ENCODE assay signal across 1 cellular context in the genomic region with DNA sequence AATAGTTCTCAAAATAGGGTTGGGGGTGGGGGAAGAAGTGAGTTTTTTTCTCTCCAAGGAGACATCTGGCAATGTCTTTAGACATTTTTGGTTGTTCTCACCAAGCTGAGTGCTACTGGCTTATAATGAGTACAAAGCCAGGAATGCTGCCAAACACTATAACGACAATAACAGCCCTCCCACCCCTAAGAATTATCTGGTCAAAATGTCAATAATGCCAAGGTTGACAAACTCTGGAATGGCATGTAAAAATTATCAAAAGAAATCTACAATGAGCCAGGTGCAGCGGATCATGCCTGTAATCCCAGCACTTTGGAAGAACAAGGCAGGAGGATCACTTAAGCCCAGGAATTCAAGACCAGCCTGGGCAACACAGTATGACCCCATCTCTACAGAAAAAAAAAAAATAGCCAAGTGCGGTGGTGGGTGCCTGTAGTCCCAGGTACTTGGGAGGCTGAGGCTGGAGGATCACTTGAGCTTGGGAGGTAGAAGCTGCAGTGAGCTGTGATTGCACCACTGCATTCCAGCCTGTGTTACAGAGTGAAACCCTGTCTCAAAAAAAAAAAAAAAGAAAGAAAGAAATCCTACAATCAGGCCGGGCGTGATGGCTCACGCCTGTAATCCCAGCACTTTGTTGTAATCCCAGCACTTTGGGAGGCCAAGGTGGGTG.
TF ChIP-seq lines count a peak whose summit lies in the region.

No MANE protein-coding gene starts in this region.

TF ChIP-seq in SK-N-SH treated with all-trans-retinoic acid at 6 μM for 48 hours, 23 proteins besides CTCF, POLR2A, EP300 and RAD21 (continued from another document):
- TF ChIP-seq, protein P1, sequence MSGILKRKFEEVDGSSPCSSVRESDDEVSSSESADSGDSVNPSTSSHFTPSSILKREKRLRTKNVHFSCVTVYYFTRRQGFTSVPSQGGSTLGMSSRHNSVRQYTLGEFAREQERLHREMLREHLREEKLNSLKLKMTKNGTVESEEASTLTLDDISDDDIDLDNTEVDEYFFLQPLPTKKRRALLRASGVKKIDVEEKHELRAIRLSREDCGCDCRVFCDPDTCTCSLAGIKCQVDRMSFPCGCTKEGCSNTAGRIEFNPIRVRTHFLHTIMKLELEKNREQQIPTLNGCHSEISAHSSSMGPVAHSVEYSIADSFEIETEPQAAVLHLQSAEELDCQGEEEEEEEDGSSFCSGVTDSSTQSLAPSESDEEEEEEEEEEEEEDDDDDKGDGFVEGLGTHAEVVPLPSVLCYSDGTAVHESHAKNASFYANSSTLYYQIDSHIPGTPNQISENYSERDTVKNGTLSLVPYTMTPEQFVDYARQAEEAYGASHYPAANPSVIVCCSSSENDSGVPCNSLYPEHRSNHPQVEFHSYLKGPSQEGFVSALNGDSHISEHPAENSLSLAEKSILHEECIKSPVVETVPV (CRISPR knock-in tag; IDR thresholded peaks at IDR 0.05) = no peak
- no peak for TF ChIP-seq ZNF8 (CRISPR knock-in tag; IDR thresholded peaks at IDR 0.05)
- no peak for TF ChIP-seq TCF4 (CRISPR knock-in tag; IDR thresholded peaks at IDR 0.05; ENCODE audit: borderline replicate concordance)
- no peak for TF ChIP-seq ESRRG (CRISPR knock-in tag; IDR thresholded peaks at IDR 0.05)
- TF ChIP-seq SNAI2 (CRISPR knock-in tag; IDR thresholded peaks at IDR 0.05) = no peak
- no peak for TF ChIP-seq OSR1 (CRISPR knock-in tag; IDR thresholded peaks at IDR 0.05)
- TF ChIP-seq, protein P2, sequence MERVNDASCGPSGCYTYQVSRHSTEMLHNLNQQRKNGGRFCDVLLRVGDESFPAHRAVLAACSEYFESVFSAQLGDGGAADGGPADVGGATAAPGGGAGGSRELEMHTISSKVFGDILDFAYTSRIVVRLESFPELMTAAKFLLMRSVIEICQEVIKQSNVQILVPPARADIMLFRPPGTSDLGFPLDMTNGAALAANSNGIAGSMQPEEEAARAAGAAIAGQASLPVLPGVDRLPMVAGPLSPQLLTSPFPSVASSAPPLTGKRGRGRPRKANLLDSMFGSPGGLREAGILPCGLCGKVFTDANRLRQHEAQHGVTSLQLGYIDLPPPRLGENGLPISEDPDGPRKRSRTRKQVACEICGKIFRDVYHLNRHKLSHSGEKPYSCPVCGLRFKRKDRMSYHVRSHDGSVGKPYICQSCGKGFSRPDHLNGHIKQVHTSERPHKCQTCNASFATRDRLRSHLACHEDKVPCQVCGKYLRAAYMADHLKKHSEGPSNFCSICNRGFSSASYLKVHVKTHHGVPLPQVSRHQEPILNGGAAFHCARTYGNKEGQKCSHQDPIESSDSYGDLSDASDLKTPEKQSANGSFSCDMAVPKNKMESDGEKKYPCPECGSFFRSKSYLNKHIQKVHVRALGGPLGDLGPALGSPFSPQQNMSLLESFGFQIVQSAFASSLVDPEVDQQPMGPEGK (CRISPR knock-in tag; IDR thresholded peaks at IDR 0.05; ENCODE audit: borderline replicate concordance) = no peak
- TF ChIP-seq ARNTL (CRISPR knock-in tag; IDR thresholded peaks at IDR 0.05; ENCODE audit: borderline replicate concordance, low read depth) = no peak
- no peak for TF ChIP-seq ZC3H10 (CRISPR knock-in tag; IDR thresholded peaks at IDR 0.05)
- no peak for TF ChIP-seq ZNF70 (CRISPR knock-in tag; IDR thresholded peaks at IDR 0.05)
- TF ChIP-seq ISL1 (CRISPR knock-in tag; IDR thresholded peaks at IDR 0.05) = no peak
- TF ChIP-seq ZFP30 (CRISPR knock-in tag; IDR thresholded peaks at IDR 0.05) = no peak
- no peak for TF ChIP-seq TOX (CRISPR knock-in tag; IDR thresholded peaks at IDR 0.05; ENCODE audit: borderline replicate concordance)
- TF ChIP-seq, protein P3, sequence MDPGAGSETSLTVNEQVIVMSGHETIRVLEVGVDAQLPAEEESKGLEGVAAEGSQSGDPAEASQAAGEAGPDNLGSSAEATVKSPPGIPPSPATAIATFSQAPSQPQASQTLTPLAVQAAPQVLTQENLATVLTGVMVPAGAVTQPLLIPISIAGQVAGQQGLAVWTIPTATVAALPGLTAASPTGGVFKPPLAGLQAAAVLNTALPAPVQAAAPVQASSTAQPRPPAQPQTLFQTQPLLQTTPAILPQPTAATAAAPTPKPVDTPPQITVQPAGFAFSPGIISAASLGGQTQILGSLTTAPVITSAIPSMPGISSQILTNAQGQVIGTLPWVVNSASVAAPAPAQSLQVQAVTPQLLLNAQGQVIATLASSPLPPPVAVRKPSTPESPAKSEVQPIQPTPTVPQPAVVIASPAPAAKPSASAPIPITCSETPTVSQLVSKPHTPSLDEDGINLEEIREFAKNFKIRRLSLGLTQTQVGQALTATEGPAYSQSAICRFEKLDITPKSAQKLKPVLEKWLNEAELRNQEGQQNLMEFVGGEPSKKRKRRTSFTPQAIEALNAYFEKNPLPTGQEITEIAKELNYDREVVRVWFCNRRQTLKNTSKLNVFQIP (CRISPR knock-in tag; IDR thresholded peaks at IDR 0.05; ENCODE audit: borderline replicate concordance, low read depth) = no peak
- TF ChIP-seq, protein P4, sequence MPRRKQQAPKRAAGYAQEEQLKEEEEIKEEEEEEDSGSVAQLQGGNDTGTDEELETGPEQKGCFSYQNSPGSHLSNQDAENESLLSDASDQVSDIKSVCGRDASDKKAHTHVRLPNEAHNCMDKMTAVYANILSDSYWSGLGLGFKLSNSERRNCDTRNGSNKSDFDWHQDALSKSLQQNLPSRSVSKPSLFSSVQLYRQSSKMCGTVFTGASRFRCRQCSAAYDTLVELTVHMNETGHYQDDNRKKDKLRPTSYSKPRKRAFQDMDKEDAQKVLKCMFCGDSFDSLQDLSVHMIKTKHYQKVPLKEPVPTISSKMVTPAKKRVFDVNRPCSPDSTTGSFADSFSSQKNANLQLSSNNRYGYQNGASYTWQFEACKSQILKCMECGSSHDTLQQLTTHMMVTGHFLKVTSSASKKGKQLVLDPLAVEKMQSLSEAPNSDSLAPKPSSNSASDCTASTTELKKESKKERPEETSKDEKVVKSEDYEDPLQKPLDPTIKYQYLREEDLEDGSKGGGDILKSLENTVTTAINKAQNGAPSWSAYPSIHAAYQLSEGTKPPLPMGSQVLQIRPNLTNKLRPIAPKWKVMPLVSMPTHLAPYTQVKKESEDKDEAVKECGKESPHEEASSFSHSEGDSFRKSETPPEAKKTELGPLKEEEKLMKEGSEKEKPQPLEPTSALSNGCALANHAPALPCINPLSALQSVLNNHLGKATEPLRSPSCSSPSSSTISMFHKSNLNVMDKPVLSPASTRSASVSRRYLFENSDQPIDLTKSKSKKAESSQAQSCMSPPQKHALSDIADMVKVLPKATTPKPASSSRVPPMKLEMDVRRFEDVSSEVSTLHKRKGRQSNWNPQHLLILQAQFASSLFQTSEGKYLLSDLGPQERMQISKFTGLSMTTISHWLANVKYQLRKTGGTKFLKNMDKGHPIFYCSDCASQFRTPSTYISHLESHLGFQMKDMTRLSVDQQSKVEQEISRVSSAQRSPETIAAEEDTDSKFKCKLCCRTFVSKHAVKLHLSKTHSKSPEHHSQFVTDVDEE (CRISPR knock-in tag; IDR thresholded peaks at IDR 0.05) = no peak
- TF ChIP-seq, protein P5, sequence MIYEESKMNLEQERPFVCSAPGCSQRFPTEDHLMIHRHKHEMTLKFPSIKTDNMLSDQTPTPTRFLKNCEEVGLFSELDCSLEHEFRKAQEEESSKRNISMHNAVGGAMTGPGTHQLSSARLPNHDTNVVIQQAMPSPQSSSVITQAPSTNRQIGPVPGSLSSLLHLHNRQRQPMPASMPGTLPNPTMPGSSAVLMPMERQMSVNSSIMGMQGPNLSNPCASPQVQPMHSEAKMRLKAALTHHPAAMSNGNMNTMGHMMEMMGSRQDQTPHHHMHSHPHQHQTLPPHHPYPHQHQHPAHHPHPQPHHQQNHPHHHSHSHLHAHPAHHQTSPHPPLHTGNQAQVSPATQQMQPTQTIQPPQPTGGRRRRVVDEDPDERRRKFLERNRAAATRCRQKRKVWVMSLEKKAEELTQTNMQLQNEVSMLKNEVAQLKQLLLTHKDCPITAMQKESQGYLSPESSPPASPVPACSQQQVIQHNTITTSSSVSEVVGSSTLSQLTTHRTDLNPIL (CRISPR knock-in tag; IDR thresholded peaks at IDR 0.05; ENCODE audit: low read depth) = no peak
- TF ChIP-seq GLIS3 (CRISPR knock-in tag; IDR thresholded peaks at IDR 0.05) = no peak
